In the genomic region with DNA sequence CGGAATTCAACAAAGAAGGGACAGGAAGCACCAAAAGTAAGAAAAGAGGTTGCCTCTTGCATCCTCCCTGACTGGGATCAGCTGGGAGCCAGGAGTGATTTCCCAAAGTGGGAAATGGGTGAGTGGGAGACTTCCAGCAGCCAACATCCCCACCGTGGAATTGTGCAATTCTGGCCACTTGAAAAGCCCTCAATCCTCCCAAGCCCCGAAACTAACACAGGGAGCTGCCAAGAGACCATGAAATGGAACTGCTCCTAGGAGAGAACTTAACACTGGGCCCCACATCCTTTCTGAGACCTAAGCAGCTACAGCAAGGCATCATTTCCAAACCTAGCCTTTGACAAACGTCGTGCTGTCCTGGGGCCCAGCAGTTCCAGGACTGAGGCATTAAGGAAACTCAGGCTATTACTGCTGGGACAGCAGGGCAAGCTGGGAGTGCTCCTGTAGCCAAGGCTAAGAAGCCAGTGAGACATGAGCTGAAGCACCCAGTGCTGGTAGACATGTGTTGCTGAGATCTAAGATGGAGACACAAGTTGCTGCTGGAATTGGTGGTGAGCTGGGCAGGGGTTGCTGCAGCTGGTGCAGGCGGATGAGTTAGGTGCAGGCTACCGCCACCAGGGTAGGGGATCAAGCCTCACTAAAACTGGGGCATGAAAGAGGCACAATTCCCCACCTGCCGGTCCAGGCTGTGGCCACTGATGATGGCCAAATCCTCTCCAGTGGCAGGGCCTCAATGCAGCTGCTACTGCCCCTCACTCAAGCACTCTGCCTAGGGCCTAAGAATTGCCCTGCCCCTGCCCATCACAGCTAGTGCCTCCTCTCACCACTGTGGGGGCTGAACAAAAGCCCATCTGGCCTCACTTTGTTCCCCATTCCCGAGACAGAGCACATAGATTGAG, we compare ENCODE assay signal across 2 cellular contexts.
A peak's percentile ranks its signal among the peaks of the same experiment; 100 is the strongest.
TF ChIP-seq lines count a peak whose summit lies in the region.

No MANE protein-coding gene starts in this region.

TF ChIP-seq in HepG2, 621 proteins besides CTCF, POLR2A, EP300 and RAD21:
- TF ChIP-seq ZFY (CRISPR knock-in tag; IDR thresholded peaks at IDR 0.05) = no peak
- TF ChIP-seq CEBPB (IDR thresholded peaks at IDR 0.05; ENCODE audit: borderline replicate concordance, low read depth, low read length) = 0 out of 2 replicates have a peak, but pooled peaks have one; percentile 5
- no peak for TF ChIP-seq CBX2 (IDR thresholded peaks at IDR 0.05; ENCODE audit: low read depth, low read length)
- TF ChIP-seq CBX2 (CRISPR knock-in tag; IDR thresholded peaks at IDR 0.05; ENCODE audit: low read depth) = no peak
- no peak for TF ChIP-seq GTF3A (CRISPR knock-in tag; conservative IDR thresholded peaks at IDR 0.05)
- TF ChIP-seq SCMH1 (CRISPR knock-in tag; IDR thresholded peaks at IDR 0.05; ENCODE audit: borderline replicate concordance) = no peak
- TF ChIP-seq NFE2 (CRISPR knock-in tag; IDR thresholded peaks at IDR 0.05) = no peak
- TF ChIP-seq ZNF225 (CRISPR knock-in tag; IDR thresholded peaks at IDR 0.05) = no peak
- no peak for TF ChIP-seq ZNF329 (CRISPR knock-in tag; IDR thresholded peaks at IDR 0.05; ENCODE audit: low read depth)
- no peak for TF ChIP-seq MLXIP (CRISPR knock-in tag; IDR thresholded peaks at IDR 0.05; ENCODE audit: borderline replicate concordance)

TF ChIP-seq in H1, 55 proteins besides CTCF, POLR2A, EP300 and RAD21:
- TF ChIP-seq SRF (IDR thresholded peaks at IDR 0.05; ENCODE audit: low read depth, low read length) (no peak), ZNF274 (IDR thresholded peaks at IDR 0.05; ENCODE audit: borderline replicate concordance, extremely low read depth, low read length) (no peak), KDM5A (IDR thresholded peaks at IDR 0.05; ENCODE audit: low read length) (no peak)
